ENCODE assay signal across 1 cellular context in the genomic region with DNA sequence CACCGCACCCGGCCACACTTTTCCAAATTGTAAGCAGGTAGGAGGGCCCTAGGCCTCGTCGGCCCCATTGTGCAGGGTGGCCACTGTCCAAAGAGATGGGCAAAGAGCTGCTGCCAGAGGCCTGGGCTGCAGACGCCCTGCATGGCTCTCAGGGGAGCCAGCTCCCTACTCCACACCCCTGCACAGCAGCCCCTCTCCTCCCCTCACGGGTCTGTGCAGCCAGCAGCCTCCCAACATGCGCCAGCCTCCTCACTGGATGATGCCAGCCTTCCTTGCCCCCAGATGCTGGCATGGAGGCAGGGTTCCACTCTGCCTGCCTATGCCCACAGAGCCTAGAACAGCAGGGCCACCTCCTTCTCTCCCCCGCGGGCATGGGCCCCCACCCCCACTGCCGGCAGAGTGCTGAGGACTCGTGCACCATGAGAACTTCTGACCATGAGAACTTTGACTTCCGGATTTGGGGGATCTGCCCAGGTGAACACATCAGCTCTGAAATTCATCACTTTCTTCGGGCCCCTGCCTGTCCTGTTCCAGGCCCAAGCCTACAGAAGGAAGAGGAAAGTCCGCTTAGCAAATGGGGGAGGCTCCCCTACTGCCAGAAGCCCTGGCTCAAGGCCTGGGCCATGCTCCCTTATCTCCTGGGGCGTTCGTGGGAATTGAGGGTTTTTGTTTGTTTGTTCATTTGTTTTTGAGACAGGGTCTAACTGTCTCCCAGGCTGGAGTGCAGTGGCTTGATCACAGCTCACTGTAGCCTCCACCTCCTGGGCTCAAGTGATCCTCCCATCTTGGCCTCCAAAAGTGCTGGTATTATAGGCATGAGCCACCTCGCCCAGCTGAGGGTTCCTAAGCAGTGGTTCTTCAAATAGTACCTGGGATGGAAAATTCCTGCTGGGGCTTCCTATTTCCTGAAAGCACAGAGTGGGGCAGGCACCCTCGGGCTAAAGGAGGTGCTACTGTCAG.
TF ChIP-seq lines count a peak whose summit lies in the region.

No MANE protein-coding gene starts in this region.

TF ChIP-seq in endothelial cell of umbilical vein, 7 proteins besides CTCF, POLR2A, EP300 and RAD21:
- TF ChIP-seq EZH2 (IDR thresholded peaks at IDR 0.05; ENCODE audit: borderline replicate concordance, low read depth, low read length, severe bottlenecking) (no peak), GATA2 (IDR thresholded peaks at IDR 0.05; ENCODE audit: insufficient read depth, insufficient read length, low read depth, low read length) (no peak), FOS (IDR thresholded peaks at IDR 0.05; ENCODE audit: borderline replicate concordance, insufficient read depth, low read length) (no peak), MYC (IDR thresholded peaks at IDR 0.05; ENCODE audit: low read depth, low read length) (no peak), JUN (IDR thresholded peaks at IDR 0.05; ENCODE audit: borderline replicate concordance, insufficient read depth, insufficient read length, low read depth) (no peak), POLR2AphosphoS5 (IDR thresholded peaks at IDR 0.05; ENCODE audit: insufficient read depth, low read depth, low read length) (no peak)
- TF ChIP-seq, protein P1, sequence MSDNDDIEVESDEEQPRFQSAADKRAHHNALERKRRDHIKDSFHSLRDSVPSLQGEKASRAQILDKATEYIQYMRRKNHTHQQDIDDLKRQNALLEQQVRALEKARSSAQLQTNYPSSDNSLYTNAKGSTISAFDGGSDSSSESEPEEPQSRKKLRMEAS (IDR thresholded peaks at IDR 0.05; ENCODE audit: insufficient read depth, insufficient read length) = no peak
